ENCODE assay signal across 13 cellular contexts in the genomic region with DNA sequence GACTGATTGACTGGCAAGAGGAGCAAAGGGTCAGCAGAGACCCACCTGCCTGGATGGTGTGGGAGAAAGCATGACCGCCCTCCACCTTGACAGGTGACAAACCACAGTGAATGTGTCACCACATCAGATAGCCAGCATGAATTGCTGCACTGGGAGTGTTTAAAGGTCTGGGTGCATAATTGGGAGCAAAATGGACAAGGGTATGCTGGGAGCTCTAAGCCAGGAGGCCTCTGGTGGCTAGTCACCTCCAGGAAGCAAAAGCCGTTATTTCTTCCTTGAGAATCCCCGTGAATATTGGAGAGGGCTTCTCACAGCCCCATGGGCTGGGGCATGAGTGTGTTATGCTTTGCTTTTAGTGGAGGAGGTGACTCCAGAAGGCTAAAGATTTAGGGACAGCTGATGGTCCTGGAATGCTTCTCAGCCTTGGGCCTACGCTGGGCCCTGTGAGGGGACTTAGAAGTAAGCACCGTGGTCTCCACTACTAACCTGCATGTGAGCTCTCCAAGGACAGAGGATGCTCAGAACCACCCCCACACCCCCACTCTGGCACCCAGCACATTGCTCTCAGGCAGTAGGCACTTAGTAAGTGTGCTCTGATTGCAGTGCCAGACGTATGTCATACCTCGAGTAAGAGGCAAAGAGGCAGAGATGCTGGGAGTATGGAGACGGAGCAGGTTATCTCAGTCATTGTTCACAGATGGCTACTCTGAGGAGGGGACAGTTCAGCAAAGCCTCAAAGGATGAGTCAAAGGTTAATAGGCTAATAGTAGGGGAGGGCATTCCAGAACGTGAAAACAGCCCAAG. TPM values are rescaled to one million over a fixed set of nuclear protein-coding genes. Genes with fewer than 3 reads are reported as not detected.
A peak's percentile ranks its signal among the peaks of the same experiment; 100 is the strongest.
DNase-seq lines count a peak whose midpoint lies in the region; ATAC-seq, FAIRE-seq and TF ChIP-seq lines count a peak whose summit lies in the region.
"Had no signal": no experiment of that assay in that cellular context is flagged by ENCODE, and none has a peak within 500 bp of the region (broad histone marks: within the 10 kb centered on the region; RNA-seq: fewer than 3 reads in every experiment).

No MANE protein-coding gene starts in this region.

- ATAC-seq in K562 (no peak), naive B cell (ENCODE audit: low read depth in 2 of 2) (no peak), GM18498 (IDR thresholded peaks at IDR 0.05; ENCODE audit: unreplicated experiment) (no peak), SK-N-SH treated with all-trans-retinoic acid at 6 μM for 48 hours (no peak)

- FAIRE-seq in K562 (lab: Jason Lieb, UNC), result no peak

- no peak overlapping the region for H3K4me3 ChIP-seq in K562
- H3K4me3 ChIP-seq: SK-N-MC had no signal

- no peaks in the 10 kb centered on the region for H3K9me3 ChIP-seq in K562 (replicated peaks; ENCODE audit: control insufficient read depth, insufficient read depth, low read depth, low read length)

- no peak overlapping the region for H3K4me2 ChIP-seq in K562 (ENCODE audit: insufficient read depth, low read length)

- H3K79me2 ChIP-seq in K562 (ENCODE audit: control insufficient read depth, insufficient read depth, low read length), result no peaks in the 10 kb centered on the region
- H3K79me2 ChIP-seq: parathyroid adenoma had no signal

- DNase-seq in stimulated activated CD4-positive, alpha-beta T cell treated with anti-CD3 and anti-CD28 coated beads, Interleukin-4, amount 100 ng/mL, for 1 hour, result peak; percentile 7
- DNase-seq in stimulated activated CD4-positive, alpha-beta T cell treated with anti-CD3 and anti-CD28 coated beads, Interleukin-4, amount 100 ng/mL, for 24 hours, result no peak
- DNase-seq in K562 (ENCODE audit: extremely low read depth in 1 of 4, low spot score in 3 of 4), result no peak
- DNase-seq in naive B cell, result no peak
- no peak for DNase-seq in NCI-H1417 (lab: John Stamatoyannopoulos, UW)
- DNase-seq in LoVo (ENCODE audit: low spot score), result no peak
- DNase-seq: effector CD8-positive, alpha-beta T cell; KG1; NCI-H510A had no signal

- H3K4me1 ChIP-seq in K562 (replicated peaks in 1 of 2; ENCODE audit: control insufficient read depth in 2 of 2, insufficient read depth in 2 of 2, low read length in 2 of 2), result peaks cover 28 to 50% of the 10 kb centered on the region in 2 experiments

- H3K27ac Mint-ChIP-seq in naive B cell, result peak overlapping the region; percentile 36 to 95 (median 85)

- H3K4me3 Mint-ChIP-seq in naive B cell, result peak overlapping the region in 2 of 8 donors; percentile 12 to 39

- TF ChIP-seq RAD21 in K562 (CRISPR knock-in tag; conservative IDR thresholded peaks at IDR 0.05 in 1 of 2, IDR thresholded peaks at IDR 0.05 in 1 of 2), result no peak

- CTCF ChIA-PET in K562 (lab: Yijun Ruan, JAX; ENCODE audit: low intra/inter-chr PET ratio), result interaction anchor here (2.1 to 3.5 kb wide), 2 partner anchors 113 kb away, joined by 6 to 79 read pairs; no protein-coding TSS in a partner anchor

- POLR2A ChIA-PET in K562 (lab: Yijun Ruan, JAX), result interaction anchor here (1.0 to 2.1 kb wide), 4 partner anchors 9 to 124 kb away, joined by 3 to 6 read pairs (median 3); a partner anchor contains a TSS

- in situ Hi-C loops in K562 (cut with MboI), result loop anchor here (5.0 to 10.0 kb wide), 3 partner anchors 115 to 432 kb away; no protein-coding TSS in a partner anchor

- no peaks in the 10 kb centered on the region for H3K9me1 ChIP-seq in K562 (ENCODE audit: control insufficient read depth, insufficient read depth, low read length)

- H3K9me3 Mint-ChIP-seq in naive B cell, result no peaks in the 10 kb centered on the region

- no peaks in the 10 kb centered on the region for H3K36me3 ChIP-seq in K562 (ENCODE audit: control insufficient read depth, insufficient read depth, low read length)

- H4K20me1 ChIP-seq in K562 (replicated peaks; ENCODE audit: control insufficient read depth, insufficient read depth, low read length), result no peaks in the 10 kb centered on the region

- H3K27me3 ChIP-seq in K562 (ENCODE audit: control insufficient read depth in 2 of 2, insufficient read depth in 2 of 2, low read length in 2 of 2), result no peaks in the 10 kb centered on the region

- no peak overlapping the region for H3K27ac ChIP-seq in K562 (ENCODE audit: extremely low read depth, low read depth, low read length)
- H3K27ac ChIP-seq: parathyroid adenoma, SK-N-MC had no signal

- intact Hi-C loops in K562 (cut with micrococcal nuclease), result loop anchor here (2.0 kb wide), 2 partner anchors 261 to 319 kb away; no protein-coding TSS in a partner anchor

- BruUV-seq in K562 (replicated peaks; lab: Mats Ljungman, UMichigan), result no TSS peak

- no peaks in the 10 kb centered on the region for H3K27me3 Mint-ChIP-seq in naive B cell

- TF ChIP-seq EP300 in K562 (IDR thresholded peaks at IDR 0.05; ENCODE audit: low read length), result no peak

- TF ChIP-seq POLR2A in K562 (conservative IDR thresholded peaks at IDR 0.05), result no peak

- no peak overlapping the region for H3K9ac ChIP-seq in K562 (ENCODE audit: insufficient read depth in 1 of 2, low read depth in 2 of 2, low read length in 2 of 2)
- H3K9ac ChIP-seq: parathyroid adenoma had no signal

- H2AFZ ChIP-seq in K562 (ENCODE audit: low read depth, low read length), result no peak overlapping the region
- H2AFZ ChIP-seq: parathyroid adenoma had no signal

- H3K4me1 Mint-ChIP-seq in naive B cell, result peaks cover 36 to 54% (median 36%) of the 10 kb centered on the region in 3 donors

- H3K36me3 Mint-ChIP-seq in naive B cell, result no peaks in the 10 kb centered on the region

- 39% methylated on average over 9 of the region's 9 CpGs for WGBS in K562 (ENCODE audit: insufficient coverage, low coverage, missing lambda C conversion rate)

- TF ChIP-seq CTCF in K562 (IDR thresholded peaks at IDR 0.05 in 2 of 3, conservative IDR thresholded peaks at IDR 0.05 in 1 of 3; ENCODE audit: insufficient read depth in 2 of 3, low read depth in 1 of 3, low read length in 3 of 3), result no peak

RNA-seq across cellular contexts. Expression of a gene that starts 9.1 kb away (rescaled TPM):
- total RNA-seq in K562 (2011; cell fraction: chromatin; rRNA removed; ENCODE audit: low replicate concordance), result 28.2 and 57.3 TPM in 2 replicates
- 33.9 and 37.9 TPM in 2 replicates for total RNA-seq in K562 (2011; cell fraction: nucleolus; rRNA removed)
- total RNA-seq in K562 (2011; cell fraction: nucleoplasm; rRNA removed), result 29.7 and 35.8 TPM in 2 replicates
- 3.0 and 4.4 TPM in 2 replicates for total RNA-seq in K562 (2014; rRNA removed)
- 4.4 and 6.1 TPM in 2 replicates for total RNA-seq in K562 (2014; rRNA removed; fragmentation: Illumina TruSeq; extraction: Trizol)
- 7.4 and 8.2 TPM in 2 replicates for total RNA-seq in K562 (2015; rRNA removed; fragmentation: Illumina TruSeq; extraction: Trizol)
- 10.6 and 12.3 TPM in 2 replicates for total RNA-seq in K562 (2021)
- polyA plus RNA-seq in K562 (2011; rRNA removed), result 4.9 and 5.4 TPM in 2 replicates
- polyA plus RNA-seq in K562 (2011; cell fraction: cytosol; rRNA removed), result 3.6 and 5.0 TPM in 2 replicates
- 12.7 and 17.0 TPM in 2 replicates for polyA plus RNA-seq in K562 (2011; cell fraction: nucleus; rRNA removed)
- polyA plus RNA-seq in K562 (2012), result 7.0 and 22.7 TPM in 2 replicates
- 5.3 and 7.3 TPM in 2 replicates for polyA plus RNA-seq in K562 (2014; fragmentation: Illumina TruSeq; extraction: Trizol)
- polyA plus RNA-seq in K562 (2014; fragmentation: Nextera tagmentation; extraction: Ambion mirVana), result 1 to 10 TPM; 1.1 to 1.3 TPM
- polyA plus RNA-seq in K562 (2014; rRNA removed), result 5.9 and 6.0 TPM in 2 replicates
- 14.3 and 15.6 TPM in 2 replicates for polyA minus RNA-seq in K562 (2011; rRNA and poly(A)+ RNA removed)
- polyA minus RNA-seq in K562 (2011; cell fraction: cytosol; rRNA and poly(A)+ RNA removed), result 4.2 and 9.4 TPM in 2 replicates
- 19.7 and 23.8 TPM in 2 replicates for polyA minus RNA-seq in K562 (2011; cell fraction: nucleus; rRNA and poly(A)+ RNA removed)
- 100 to 1,000 TPM; 228 to 332 (median 296) TPM for polyA plus RNA-seq in naive B cell (ENCODE audit: low read depth in 6 of 6)

RNA-seq across cellular contexts. Expression of a gene that starts 43.7 kb away (rescaled TPM):
- total RNA-seq in K562 (2011; cell fraction: chromatin; rRNA removed; ENCODE audit: low replicate concordance), result not detected in 2 replicates
- not detected in 2 replicates for total RNA-seq in K562 (2011; cell fraction: nucleolus; rRNA removed)
- not detected in 2 replicates for total RNA-seq in K562 (2011; cell fraction: nucleoplasm; rRNA removed)
- not detected in 2 replicates for total RNA-seq in K562 (2014; rRNA removed)
- total RNA-seq in K562 (2014; rRNA removed; fragmentation: Illumina TruSeq; extraction: Trizol), result not detected in 2 replicates
- total RNA-seq in K562 (2015; rRNA removed; fragmentation: Illumina TruSeq; extraction: Trizol), result not detected in 2 replicates
- total RNA-seq in K562 (2021), result not detected in 2 replicates
- not detected in 2 replicates for polyA plus RNA-seq in K562 (2011; rRNA removed)
- polyA plus RNA-seq in K562 (2011; cell fraction: cytosol; rRNA removed), result not detected in 2 replicates
- polyA plus RNA-seq in K562 (2011; cell fraction: nucleus; rRNA removed), result not detected in 2 replicates
- not detected in 2 replicates for polyA plus RNA-seq in K562 (2012)
- polyA plus RNA-seq in K562 (2014; fragmentation: Illumina TruSeq; extraction: Trizol), result not detected in 2 replicates
- polyA plus RNA-seq in K562 (2014; fragmentation: Nextera tagmentation; extraction: Ambion mirVana), result not detected
- 0.15 and 0.44 TPM in 2 replicates for polyA plus RNA-seq in K562 (2014; rRNA removed)
- polyA minus RNA-seq in K562 (2011; rRNA and poly(A)+ RNA removed), result not detected in 2 replicates
- polyA minus RNA-seq in K562 (2011; cell fraction: cytosol; rRNA and poly(A)+ RNA removed), result not detected in 2 replicates
- polyA minus RNA-seq in K562 (2011; cell fraction: nucleus; rRNA and poly(A)+ RNA removed), result not detected in 2 replicates
- not detected for polyA plus RNA-seq in naive B cell (ENCODE audit: low read depth in 6 of 6)

RNA-seq across cellular contexts. Expression of a gene that starts 57.1 kb away (rescaled TPM):
- 20.6 and 112 TPM in 2 replicates for total RNA-seq in K562 (2011; cell fraction: chromatin; rRNA removed; ENCODE audit: low replicate concordance)
- total RNA-seq in K562 (2011; cell fraction: nucleolus; rRNA removed), result 12.8 and 17.9 TPM in 2 replicates
- 35.8 and 50.8 TPM in 2 replicates for total RNA-seq in K562 (2011; cell fraction: nucleoplasm; rRNA removed)
- total RNA-seq in K562 (2014; rRNA removed) (30.7 and 31.6 TPM in 2 replicates), K562 (2014; rRNA removed; fragmentation: Illumina TruSeq; extraction: Trizol) (60.5 and 71.2 TPM in 2 replicates), K562 (2015; rRNA removed; fragmentation: Illumina TruSeq; extraction: Trizol) (66.0 and 74.2 TPM in 2 replicates), K562 (2021) (46.9 and 54.5 TPM in 2 replicates)
- polyA plus RNA-seq in K562 (2011; rRNA removed) (41.7 and 44.1 TPM in 2 replicates), K562 (2014; fragmentation: Illumina TruSeq; extraction: Trizol) (52.4 and 54.4 TPM in 2 replicates), K562 (2014; fragmentation: Nextera tagmentation; extraction: Ambion mirVana) (10 to 100 TPM; 15.3 to 18.0 TPM), K562 (2014; rRNA removed) (35.6 and 39.5 TPM in 2 replicates), naive B cell (ENCODE audit: low read depth in 6 of 6) (10 to 100 TPM; 10.1 to 33.5 (median 19.9) TPM)
- polyA plus RNA-seq in K562 (2011; cell fraction: cytosol; rRNA removed), result 6.1 and 17.2 TPM in 2 replicates
- 42.9 and 70.5 TPM in 2 replicates for polyA plus RNA-seq in K562 (2011; cell fraction: nucleus; rRNA removed)
- polyA plus RNA-seq in K562 (2012), result 32.0 and 35.3 TPM in 2 replicates
- 128 and 144 TPM in 2 replicates for polyA minus RNA-seq in K562 (2011; rRNA and poly(A)+ RNA removed)
- polyA minus RNA-seq in K562 (2011; cell fraction: cytosol; rRNA and poly(A)+ RNA removed), result 29.1 and 30.0 TPM in 2 replicates
- polyA minus RNA-seq in K562 (2011; cell fraction: nucleus; rRNA and poly(A)+ RNA removed), result 38.4 and 64.6 TPM in 2 replicates

Comparison
In these comparisons a context has a peak if more than half of its experiments do, and no peak if none do; other contexts are left out.
1. RNA of a gene that starts 9.1 kb away (polyA plus RNA-seq): 228 to 332 TPM in naive B cell; 1.1 to 22.7 TPM in K562; every median in the first group is over 4 times any median in the second.